Comparison of ENCODE assay signal across 2 cellular contexts in the genomic region with DNA sequence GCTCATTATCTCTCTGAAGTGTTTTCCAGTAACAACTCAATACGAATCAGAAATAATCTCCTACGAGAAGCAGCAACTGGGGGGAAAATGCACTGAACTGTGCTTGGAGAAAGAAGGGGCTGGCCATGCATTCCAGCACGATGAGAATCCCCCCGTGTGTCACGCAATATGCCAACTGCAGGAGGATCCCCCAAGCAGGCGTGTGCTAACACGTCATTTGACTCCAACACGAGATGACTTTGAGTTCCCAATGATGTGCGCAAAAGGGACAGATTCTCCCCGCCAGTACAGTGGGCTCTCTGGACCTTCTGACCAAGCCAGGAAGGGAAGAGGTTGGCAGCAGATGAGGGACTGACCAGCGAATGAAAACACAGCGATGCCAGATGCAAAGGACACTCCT.
TF ChIP-seq lines count a peak whose summit lies in the region.

No MANE protein-coding gene starts in this region.

TF ChIP-seq in A549, 52 proteins besides CTCF, POLR2A, EP300 and RAD21:
- TF ChIP-seq PBX3 (IDR thresholded peaks at IDR 0.05) (no peak), HOXB5 (CRISPR knock-in tag; IDR thresholded peaks at IDR 0.05) (no peak), ZC3H11A (IDR thresholded peaks at IDR 0.05) (no peak), HEYL (CRISPR knock-in tag; IDR thresholded peaks at IDR 0.05) (no peak), CHD4 (IDR thresholded peaks at IDR 0.05; ENCODE audit: borderline replicate concordance) (no peak), TFCP2L1 (CRISPR knock-in tag; IDR thresholded peaks at IDR 0.05) (no peak), NR3C1 (IDR thresholded peaks at IDR 0.05) (no peak), PHF8 (IDR thresholded peaks at IDR 0.05; ENCODE audit: borderline replicate concordance, low read depth) (no peak), JUNB (IDR thresholded peaks at IDR 0.05) (no peak), EHMT2 (IDR thresholded peaks at IDR 0.05; ENCODE audit: low read depth) (no peak), FOSB (CRISPR knock-in tag; IDR thresholded peaks at IDR 0.05) (no peak)
- TF ChIP-seq, protein P1, sequence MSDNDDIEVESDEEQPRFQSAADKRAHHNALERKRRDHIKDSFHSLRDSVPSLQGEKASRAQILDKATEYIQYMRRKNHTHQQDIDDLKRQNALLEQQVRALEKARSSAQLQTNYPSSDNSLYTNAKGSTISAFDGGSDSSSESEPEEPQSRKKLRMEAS (IDR thresholded peaks at IDR 0.05), result no peak

TF ChIP-seq in HCT116, 20 proteins besides CTCF, POLR2A, EP300 and RAD21 (continued from another document):
- TF ChIP-seq ZBTB33 (IDR thresholded peaks at IDR 0.05; ENCODE audit: extremely low read depth, insufficient replicate concordance, low read length) (no peak), SP1 (IDR thresholded peaks at IDR 0.05; ENCODE audit: low read depth) (no peak), ZNF274 (IDR thresholded peaks at IDR 0.05; ENCODE audit: low read depth, low read length) (no peak), ELF1 (IDR thresholded peaks at IDR 0.05; ENCODE audit: borderline replicate concordance, low read depth) (no peak), ZFX (IDR thresholded peaks at IDR 0.05) (no peak)
